ENCODE assay signal across 21 cellular contexts in genomic region chr4:108350332-108350731, GRCh38.
DNase-seq lines count a peak whose midpoint lies in the region; ATAC-seq, FAIRE-seq and TF ChIP-seq lines count a peak whose summit lies in the region.
"Had no signal": no experiment of that assay in that cellular context is flagged by ENCODE, and none has a peak within 500 bp of the region (broad histone marks: within the 10 kb centered on the region; RNA-seq: fewer than 3 reads in every experiment).

No MANE protein-coding gene starts in this region.

- no peaks in the 10 kb centered on the region for H3K9me3 ChIP-seq in HepG2 (ENCODE audit: low read length)
- H3K9me3 ChIP-seq: neutrophil, prostate gland, stomach, tibial artery had no signal

- no peak for FAIRE-seq in HepG2 (lab: Jason Lieb, UNC)
- FAIRE-seq: H1, RCC 7860 had no signal

- intact Hi-C loops in HepG2 (cut with micrococcal nuclease; ENCODE audit: unreplicated experiment): no loop called here

- H3K4me3 ChIP-seq in HepG2 (replicated peaks in 1 of 3; ENCODE audit: insufficient read depth in 1 of 3, low read depth in 2 of 3, low read length in 3 of 3): no peak overlapping the region
- H3K4me3 ChIP-seq: prostate gland, stomach, tibial artery had no signal

- no peak overlapping the region for H2AFZ ChIP-seq in HepG2 (ENCODE audit: low read length)

- no peaks in the 10 kb centered on the region for H3K79me2 ChIP-seq in HepG2 (ENCODE audit: insufficient read depth, low read length)

- TF ChIP-seq POLR2A in HepG2 (IDR thresholded peaks at IDR 0.05; ENCODE audit: insufficient read depth in 1 of 2, low read depth in 2 of 2, low read length in 2 of 2): no peak

- no peak overlapping the region for H3K4me2 ChIP-seq in HepG2 (ENCODE audit: low read depth, low read length)

- BruUV-seq in HepG2 (replicated peaks; lab: Mats Ljungman, UMichigan): no TSS peak

- in situ Hi-C loops in HepG2 (cut with HindIII; ENCODE audit: extremely low pct_ligation_motif_present, low pct_unique_long_range_greater_than_20kb): no loop called here

- 0% methylated on average over 2 of the region's 14 CpGs for WGBS in HepG2 (ENCODE audit: low lambda C conversion rate)

- TF ChIP-seq CTCF in 22Rv1 (IDR thresholded peaks at IDR 0.05): no peak
- TF ChIP-seq CTCF in HepG2 (CRISPR knock-in tag; IDR thresholded peaks at IDR 0.05): no peak

- H3K27ac ChIP-seq in 22Rv1 (peak overlapping the region; percentile 83), HepG2 (ENCODE audit: extremely low read length, insufficient read depth, low read length) (no peak overlapping the region)
- H3K27ac ChIP-seq: neutrophil, prostate gland, stomach, tibial artery had no signal

- no peak for ATAC-seq in HepG2
- ATAC-seq: activated CD8-positive, alpha-beta memory T cell treated with anti-CD3 and anti-CD28 coated beads, Interleukin-2, amount 10 ng/mL, durations not matched to agents 7 days and 5 days; CD8-positive, alpha-beta T cell had no signal

- POLR2A ChIA-PET in HepG2 (lab: Yijun Ruan, JAX): no interaction called here

- no peak overlapping the region for H3K9ac ChIP-seq in HepG2 (ENCODE audit: insufficient read depth, low read depth, low read length)

- no peaks in the 10 kb centered on the region for H3K36me3 ChIP-seq in HepG2 (replicated peaks in 1 of 2; ENCODE audit: control insufficient read depth in 1 of 2, insufficient read depth in 2 of 2, low read length in 2 of 2)
- H3K36me3 ChIP-seq: neutrophil, prostate gland, stomach, tibial artery had no signal

- no peak for TF ChIP-seq RAD21 in HepG2 (CRISPR knock-in tag; IDR thresholded peaks at IDR 0.05)

- H4K20me1 ChIP-seq in HepG2 (ENCODE audit: insufficient read depth, low read length): no peaks in the 10 kb centered on the region

- TF ChIP-seq EP300 in HepG2 (IDR thresholded peaks at IDR 0.05; ENCODE audit: low read depth in 2 of 2, low read length in 2 of 2) (no peak), HepG2 (CRISPR knock-in tag; IDR thresholded peaks at IDR 0.05; ENCODE audit: borderline replicate concordance) (no peak)

- DNase-seq in D341Med (ENCODE audit: low spot score) (peak; percentile 44), RPMI7951 (ENCODE audit: low read depth) (peak; percentile 34), iPS-NIHi11 (ENCODE audit: low spot score) (peak; percentile 31), HepG2 (ENCODE audit: low spot score) (no peak), 8988T (no peak), EL (no peak)
- DNase-seq: activated CD4-positive, alpha-beta T cell treated with anti-CD3 and anti-CD28 coated beads, Interleukin-2, amount 10 ng/mL, durations not matched to agents 7 days and 5 days; activated CD8-positive, alpha-beta memory T cell treated with anti-CD3 and anti-CD28 coated beads, Interleukin-2, amount 10 ng/mL, durations not matched to agents 7 days and 5 days; CD8-positive, alpha-beta T cell; KG1; kidney glomerular epithelial cell; NCI-H146; NCI-H2227 treated with DMSO at 0.1 percent for 48 hours; stomach; T-helper 9 cell; tibial artery had no signal

- no peaks in the 10 kb centered on the region for H3K4me1 ChIP-seq in HepG2 (ENCODE audit: insufficient read depth, low read length)
- H3K4me1 ChIP-seq: prostate gland, tibial artery had no signal

- H3K27me3 ChIP-seq in HepG2 (ENCODE audit: control insufficient read depth in 1 of 2, insufficient read depth in 2 of 2, low read length in 2 of 2): peaks cover 1 to 8% of the 10 kb centered on the region in 2 experiments; a peak in 1 of 5 replicates
- H3K27me3 ChIP-seq: neutrophil had no signal

- CTCF ChIA-PET in HepG2 (lab: Yijun Ruan, JAX; ENCODE audit: low intra/inter-chr PET ratio, low total read pairs): no interaction called here

TF ChIP-seq in HepG2, 621 proteins besides CTCF, POLR2A, EP300 and RAD21:
- TF ChIP-seq ZNF75D (CRISPR knock-in tag; IDR thresholded peaks at IDR 0.05; ENCODE audit: borderline replicate concordance) (no peak), ZNF589 (CRISPR knock-in tag; conservative IDR thresholded peaks at IDR 0.05) (no peak), ZNF556 (CRISPR knock-in tag; IDR thresholded peaks at IDR 0.05; ENCODE audit: borderline replicate concordance) (no peak), NFE2 (CRISPR knock-in tag; IDR thresholded peaks at IDR 0.05) (no peak), NR2C2 (CRISPR knock-in tag; IDR thresholded peaks at IDR 0.05; ENCODE audit: borderline replicate concordance) (no peak), HOXA7 (CRISPR knock-in tag; IDR thresholded peaks at IDR 0.05) (no peak), AGO2 (optimal IDR thresholded peaks at IDR 0.05; ENCODE audit: low read depth, low read length) (no peak), ZNF670 (CRISPR knock-in tag; IDR thresholded peaks at IDR 0.05; ENCODE audit: borderline replicate concordance) (no peak), KAT2B (IDR thresholded peaks at IDR 0.05; ENCODE audit: borderline replicate concordance, low read depth, low read length) (no peak), ZNF878 (CRISPR knock-in tag; IDR thresholded peaks at IDR 0.05) (no peak), ZNF552 (CRISPR knock-in tag; IDR thresholded peaks at IDR 0.05; ENCODE audit: borderline replicate concordance) (no peak), ZNF660 (CRISPR knock-in tag; IDR thresholded peaks at IDR 0.05; ENCODE audit: borderline replicate concordance, low read depth) (no peak), ARNT (IDR thresholded peaks at IDR 0.05) (no peak), CENPT (CRISPR knock-in tag; IDR thresholded peaks at IDR 0.05; ENCODE audit: low read depth) (no peak), PRDM4 (CRISPR knock-in tag; IDR thresholded peaks at IDR 0.05; ENCODE audit: borderline replicate concordance) (no peak), ZNF781 (CRISPR knock-in tag; IDR thresholded peaks at IDR 0.05; ENCODE audit: borderline replicate concordance, not compliant biosample characterization) (no peak), ZNF280B (CRISPR knock-in tag; IDR thresholded peaks at IDR 0.05; ENCODE audit: borderline replicate concordance) (no peak), ZNF678 (CRISPR knock-in tag; IDR thresholded peaks at IDR 0.05) (no peak), NCOA1 (CRISPR knock-in tag; IDR thresholded peaks at IDR 0.05) (no peak), RBM39 (IDR thresholded peaks at IDR 0.05; ENCODE audit: low read depth, low read length, poor library complexity, severe bottlenecking) (no peak)

Comparison
In these comparisons a context has a peak if more than half of its experiments do, and no peak if none do; other contexts are left out.
1. DNase-seq: peak in D341Med (single experiment), RPMI7951 (single experiment) and iPS-NIHi11 (single experiment); none in HepG2 (single experiment), 8988T (single experiment) and EL (single experiment).